16 cellular contexts compared by ENCODE assay signal in the genomic region with DNA sequence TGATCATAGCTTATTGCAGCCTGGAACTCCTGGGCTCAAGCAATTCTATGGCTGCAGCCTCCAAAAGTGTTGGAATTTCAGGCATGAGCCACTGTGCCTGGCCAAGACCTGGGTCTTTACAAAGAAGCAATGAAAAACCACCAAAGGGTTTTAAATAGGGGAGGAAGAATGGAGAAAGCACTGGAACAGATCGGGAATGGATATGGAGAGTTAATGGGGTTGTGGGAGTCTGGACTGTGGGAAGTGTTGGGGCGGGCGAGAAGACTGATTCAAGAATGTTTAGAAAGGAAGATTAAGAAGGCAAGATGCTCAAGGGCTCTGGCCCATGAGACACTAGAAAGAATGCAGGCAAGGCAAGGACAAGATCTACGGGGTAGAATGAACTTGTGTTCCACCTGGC.
A peak's percentile ranks its signal among the peaks of the same experiment; 100 is the strongest.
DNase-seq lines count a peak whose midpoint lies in the region; ATAC-seq, FAIRE-seq and TF ChIP-seq lines count a peak whose summit lies in the region.
"Had no signal": no experiment of that assay in that cellular context is flagged by ENCODE, and none has a peak within 500 bp of the region (broad histone marks: within the 10 kb centered on the region; RNA-seq: fewer than 3 reads in every experiment).

No MANE protein-coding gene starts in this region.

- no peak for TF ChIP-seq POLR2A in erythroblast (IDR thresholded peaks at IDR 0.05; ENCODE audit: low read length)

- H3K9me3 Mint-ChIP-seq in activated naive CD4-positive, alpha-beta T cell treated with anti-CD3 and anti-CD28 coated beads, Interleukin-2, amount 50 U/mL, for 72 hours: peaks cover 0 to 10% of the 10 kb centered on the region in 2 donors
- H3K9me3 Mint-ChIP-seq in activated naive CD4-positive, alpha-beta T cell treated with anti-CD3 and anti-CD28 coated beads, Interleukin-2, amount 10 ng/mL, durations not matched to agents 7 days and 5 days: peaks cover 10% of the 10 kb centered on the region
- peaks cover 7% of the 10 kb centered on the region for H3K9me3 Mint-ChIP-seq in activated T-helper 1 cell treated with anti-CD3 and anti-CD28 coated beads, Interleukin-12 subunit alpha, Interleukin-12 subunit beta, Interleukin-2, Interleukin-4 antibody, amounts not matched to agents 30 ng/mL and 10 ng/mL and 1 ng/mL, durations not matched to agents 14 hours and 24 hours and 36 hours

- CTCF ChIA-PET in activated naive CD4-positive, alpha-beta T cell treated with anti-CD3 and anti-CD28 coated beads, Interleukin-2, amount 10 ng/mL, durations not matched to agents 7 days and 5 days (lab: Charles Lee): no interaction called here

- DNase-seq in activated naive CD4-positive, alpha-beta T cell treated with anti-CD3 and anti-CD28 coated beads, Interleukin-2, amount 50 U/mL, for 72 hours (ENCODE audit: low spot score in 2 of 2): peak in 1 of 2 donors; percentile 30
- no peak for DNase-seq in activated naive CD4-positive, alpha-beta T cell treated with anti-CD3 and anti-CD28 coated beads, Interleukin-2, amount 10 ng/mL, durations not matched to agents 7 days and 5 days
- DNase-seq in activated T-helper 1 cell treated with anti-CD3 and anti-CD28 coated beads, Interleukin-12 subunit alpha, Interleukin-12 subunit beta, Interleukin-2, Interleukin-4 antibody, amounts not matched to agents 30 ng/mL and 10 ng/mL and 1 ng/mL, durations not matched to agents 14 hours and 24 hours and 36 hours (ENCODE audit: low spot score): no peak
- DNase-seq in mesenteric fat pad (ENCODE audit: low spot score) (peak; percentile 14), urothelium cell line (ENCODE audit: low spot score) (no peak), RCC 7860 (ENCODE audit: low spot score) (no peak), erythroblast (lab: John Stamatoyannopoulos, UW) (no peak)
- DNase-seq: activated CD4-positive, alpha-beta T cell treated with anti-CD3 and anti-CD28 coated beads for 48 hours; COR-L47; NCI-H2171 treated with DMSO at 0.1 percent for 48 hours; NCI-H748 treated with DMSO at 0.1 percent for 48 hours; nucleus accumbens; stimulated activated CD4-positive, alpha-beta T cell treated with anti-CD3 and anti-CD28 coated beads, Interleukin-15, amount 100 ng/mL, for 24 hours; thyroid gland had no signal

- peaks cover 32 to 68% of the 10 kb centered on the region in 2 donors for H3K36me3 Mint-ChIP-seq in activated naive CD4-positive, alpha-beta T cell treated with anti-CD3 and anti-CD28 coated beads, Interleukin-2, amount 50 U/mL, for 72 hours
- H3K36me3 Mint-ChIP-seq in activated naive CD4-positive, alpha-beta T cell treated with anti-CD3 and anti-CD28 coated beads, Interleukin-2, amount 10 ng/mL, durations not matched to agents 7 days and 5 days: peaks cover 83% of the 10 kb centered on the region
- peaks cover 75% of the 10 kb centered on the region for H3K36me3 Mint-ChIP-seq in activated T-helper 1 cell treated with anti-CD3 and anti-CD28 coated beads, Interleukin-12 subunit alpha, Interleukin-12 subunit beta, Interleukin-2, Interleukin-4 antibody, amounts not matched to agents 30 ng/mL and 10 ng/mL and 1 ng/mL, durations not matched to agents 14 hours and 24 hours and 36 hours (ENCODE audit: low read depth)

- peak overlapping the region; percentile 22 to 67 for H3K27ac Mint-ChIP-seq in activated naive CD4-positive, alpha-beta T cell treated with anti-CD3 and anti-CD28 coated beads, Interleukin-2, amount 50 U/mL, for 72 hours
- no peak overlapping the region for H3K27ac Mint-ChIP-seq in activated naive CD4-positive, alpha-beta T cell treated with anti-CD3 and anti-CD28 coated beads, Interleukin-2, amount 10 ng/mL, durations not matched to agents 7 days and 5 days
- H3K27ac Mint-ChIP-seq in activated T-helper 1 cell treated with anti-CD3 and anti-CD28 coated beads, Interleukin-12 subunit alpha, Interleukin-12 subunit beta, Interleukin-2, Interleukin-4 antibody, amounts not matched to agents 30 ng/mL and 10 ng/mL and 1 ng/mL, durations not matched to agents 14 hours and 24 hours and 36 hours: peak overlapping the region; percentile 70

- H3K4me3 Mint-ChIP-seq in activated naive CD4-positive, alpha-beta T cell treated with anti-CD3 and anti-CD28 coated beads, Interleukin-2, amount 10 ng/mL, durations not matched to agents 7 days and 5 days: no peak overlapping the region
- no peak overlapping the region for H3K4me3 Mint-ChIP-seq in activated T-helper 1 cell treated with anti-CD3 and anti-CD28 coated beads, Interleukin-12 subunit alpha, Interleukin-12 subunit beta, Interleukin-2, Interleukin-4 antibody, amounts not matched to agents 30 ng/mL and 10 ng/mL and 1 ng/mL, durations not matched to agents 14 hours and 24 hours and 36 hours
- H3K4me3 Mint-ChIP-seq: activated T-cell treated with anti-CD3 and anti-CD28 coated beads, Interleukin-2, amount 50 U/mL, for 4 hours had no signal

- no peaks in the 10 kb centered on the region for H3K27me3 Mint-ChIP-seq in activated naive CD4-positive, alpha-beta T cell treated with anti-CD3 and anti-CD28 coated beads, Interleukin-2, amount 10 ng/mL, durations not matched to agents 7 days and 5 days
- H3K27me3 Mint-ChIP-seq in activated T-helper 1 cell treated with anti-CD3 and anti-CD28 coated beads, Interleukin-12 subunit alpha, Interleukin-12 subunit beta, Interleukin-2, Interleukin-4 antibody, amounts not matched to agents 30 ng/mL and 10 ng/mL and 1 ng/mL, durations not matched to agents 14 hours and 24 hours and 36 hours (ENCODE audit: insufficient read depth): no peaks in the 10 kb centered on the region

- no peak for ATAC-seq in activated naive CD4-positive, alpha-beta T cell treated with anti-CD3 and anti-CD28 coated beads, Interleukin-2, amount 50 U/mL, for 72 hours
- ATAC-seq: activated T-cell treated with anti-CD3 and anti-CD28 coated beads, Interleukin-2, amount 50 U/mL, for 4 hours; K562 had no signal

- FAIRE-seq in urothelium cell line (lab: Jason Lieb, UNC): peak; percentile 17
- FAIRE-seq in RCC 7860 (lab: Jason Lieb, UNC): no peak
- FAIRE-seq: K562 had no signal

- peaks cover 3% of the 10 kb centered on the region for H3K4me1 Mint-ChIP-seq in activated naive CD4-positive, alpha-beta T cell treated with anti-CD3 and anti-CD28 coated beads, Interleukin-2, amount 10 ng/mL, durations not matched to agents 7 days and 5 days
- peaks cover 27% of the 10 kb centered on the region for H3K4me1 Mint-ChIP-seq in activated T-helper 1 cell treated with anti-CD3 and anti-CD28 coated beads, Interleukin-12 subunit alpha, Interleukin-12 subunit beta, Interleukin-2, Interleukin-4 antibody, amounts not matched to agents 30 ng/mL and 10 ng/mL and 1 ng/mL, durations not matched to agents 14 hours and 24 hours and 36 hours (ENCODE audit: low read depth)

- intact Hi-C loops in activated T-helper 1 cell treated with anti-CD3 and anti-CD28 coated beads, Interleukin-12 subunit alpha, Interleukin-12 subunit beta, Interleukin-2, Interleukin-4 antibody, amounts not matched to agents 30 ng/mL and 10 ng/mL and 1 ng/mL, durations not matched to agents 14 hours and 24 hours and 36 hours (cut with micrococcal nuclease): no loop called here
